In the genomic region with DNA sequence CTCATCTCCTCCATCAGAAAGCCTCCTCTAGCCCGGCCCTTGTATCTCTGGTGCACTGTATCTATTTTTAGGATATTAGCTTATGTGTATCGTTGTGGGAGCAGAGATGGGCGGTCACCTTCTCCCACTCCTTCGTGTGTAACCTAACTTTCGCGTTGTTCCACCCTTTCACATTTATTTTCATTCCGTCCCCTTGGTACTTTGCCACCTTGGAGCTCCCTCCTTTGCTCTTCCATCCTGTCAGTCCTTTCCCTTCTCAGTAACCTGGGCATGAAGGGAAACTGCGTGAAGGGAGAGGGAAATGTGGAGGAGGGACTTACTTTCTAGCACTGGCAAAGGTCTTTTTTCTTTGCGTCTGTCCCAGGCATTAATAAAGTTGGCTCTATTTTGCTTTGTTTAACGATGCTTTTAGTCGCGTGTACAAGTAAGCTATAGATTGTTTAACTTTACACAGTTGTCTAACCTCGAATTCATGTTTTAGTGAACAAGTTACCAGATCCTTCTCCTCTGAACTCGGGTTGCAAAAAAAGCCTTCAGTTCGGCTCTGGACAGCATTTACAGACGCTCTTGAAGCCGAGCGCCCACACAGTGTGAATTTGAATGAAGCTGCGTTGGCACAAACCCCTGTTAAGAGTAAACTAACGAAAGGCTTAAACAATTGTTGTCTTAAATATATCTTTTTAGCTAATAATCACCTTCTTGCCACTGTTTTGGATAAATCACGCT, we compare ENCODE assay signal across 9 cellular contexts. TPM values are rescaled to one million over a fixed set of nuclear protein-coding genes. Genes with fewer than 3 reads are reported as not detected.
DNase-seq lines count a peak whose midpoint lies in the region; ATAC-seq and TF ChIP-seq lines count a peak whose summit lies in the region.
"Had no signal": no experiment of that assay in that cellular context is flagged by ENCODE, and none has a peak within 500 bp of the region (broad histone marks: within the 10 kb centered on the region; RNA-seq: fewer than 3 reads in every experiment).

No MANE protein-coding gene starts in this region.

- POLR2A ChIA-PET in GM10248 (lab: Yijun Ruan, JAX): no interaction called here

- peak overlapping the region; percentile 78 for H3K4me3 ChIP-seq in coronary artery

- H3K4me3 Mint-ChIP-seq in mesothelial cell of epicardium: peak overlapping the region; percentile 84
- H3K4me3 Mint-ChIP-seq: activated naive CD8-positive, alpha-beta T cell had no signal

- peak overlapping the region; percentile 70 to 84 for H3K27ac ChIP-seq in coronary artery

- peaks cover 71% of the 10 kb centered on the region for H3K4me1 Mint-ChIP-seq in mesothelial cell of epicardium

- DNase-seq in 8988T (peak; percentile 1), GM10248 (ENCODE audit: extremely low spot score) (peak; percentile 9), coronary artery (ENCODE audit: low spot score) (peak; percentile 66), mesothelial cell of epicardium (ENCODE audit: low spot score in 2 of 2, unreplicated experiment in 2 of 2) (no peak), NCI-H146 treated with DMSO at 0.1 percent for 48 hours (lab: John Stamatoyannopoulos, UW; ENCODE audit: unreplicated experiment) (no peak), NCI-H446 treated with DMSO at 0.1 percent for 48 hours (lab: John Stamatoyannopoulos, UW) (no peak)

- peaks cover 44% of the 10 kb centered on the region for H3K27me3 Mint-ChIP-seq in mesothelial cell of epicardium (ENCODE audit: low read depth)

- no peak for TF ChIP-seq CTCF in GM10248 (IDR thresholded peaks at IDR 0.05; ENCODE audit: control extremely low read depth, extremely low read depth, low read depth, missing control alignments)
- no peak for TF ChIP-seq CTCF in coronary artery (IDR thresholded peaks at IDR 0.05)
- TF ChIP-seq CTCF in mesothelial cell of epicardium (IDR thresholded peaks at IDR 0.05; ENCODE audit: unreplicated experiment): no peak

- CTCF ChIA-PET in GM10248 (lab: Yijun Ruan, JAX): interaction anchor here (1.2 kb wide), 1 partner anchor 8 kb away, joined by 3 read pairs; no protein-coding TSS in a partner anchor

- no peaks in the 10 kb centered on the region for H3K36me3 Mint-ChIP-seq in mesothelial cell of epicardium
- H3K36me3 Mint-ChIP-seq: activated naive CD8-positive, alpha-beta T cell had no signal

- H3K27ac Mint-ChIP-seq in mesothelial cell of epicardium: no peak overlapping the region
- H3K27ac Mint-ChIP-seq: activated naive CD8-positive, alpha-beta T cell had no signal

- no peaks in the 10 kb centered on the region for H3K9me3 Mint-ChIP-seq in mesothelial cell of epicardium

- ATAC-seq in HG03097 (IDR thresholded peaks at IDR 0.05; ENCODE audit: low FRiP score, unreplicated experiment) (no peak), GM18502 (IDR thresholded peaks at IDR 0.05; ENCODE audit: poor library complexity, unreplicated experiment) (no peak)

RNA-seq across cellular contexts. Expression of a gene that starts 3.9 kb away (rescaled TPM):
- total RNA-seq in mesothelial cell of epicardium: 21.3 to 22.3 TPM (median 21.3 TPM) in 3 replicates

Comparison
In these comparisons a context has a peak if more than half of its experiments do, and no peak if none do; other contexts are left out.
1. DNase-seq: peak in 8988T (single experiment), GM10248 (single experiment) and coronary artery (single experiment); none in mesothelial cell of epicardium (0 of 2), NCI-H146 treated with DMSO at 0.1 percent for 48 hours (single experiment) and NCI-H446 treated with DMSO at 0.1 percent for 48 hours (single experiment).